Comparison of ENCODE assay signal across 1 cellular context in genomic region chr6:110575910-110576463, GRCh38.
TF ChIP-seq lines count a peak whose summit lies in the region.

No MANE protein-coding gene starts in this region.

TF ChIP-seq in HepG2, 621 proteins besides CTCF, POLR2A, EP300 and RAD21 (continued from another document):
- TF ChIP-seq ETS1 (CRISPR knock-in tag; IDR thresholded peaks at IDR 0.05) (no peak), FOXA1 (IDR thresholded peaks at IDR 0.05) (no peak), FOXA1 (CRISPR knock-in tag; IDR thresholded peaks at IDR 0.05) (no peak), FLYWCH1 (CRISPR knock-in tag; IDR thresholded peaks at IDR 0.05) (no peak), ZNF292 (CRISPR knock-in tag; IDR thresholded peaks at IDR 0.05; ENCODE audit: borderline replicate concordance, low read depth) (no peak), ZNF431 (CRISPR knock-in tag; IDR thresholded peaks at IDR 0.05; ENCODE audit: borderline replicate concordance, low read depth) (no peak), ZNF672 (CRISPR knock-in tag; IDR thresholded peaks at IDR 0.05) (no peak), ZBTB46 (CRISPR knock-in tag; IDR thresholded peaks at IDR 0.05; ENCODE audit: borderline replicate concordance) (no peak)
